11 cellular contexts compared by ENCODE assay signal in genomic region chr10:16986406-16987128, GRCh38.
A peak's percentile ranks its signal among the peaks of the same experiment; 100 is the strongest.
DNase-seq lines count a peak whose midpoint lies in the region; ATAC-seq and TF ChIP-seq lines count a peak whose summit lies in the region.
"Had no signal": no experiment of that assay in that cellular context is flagged by ENCODE, and none has a peak within 500 bp of the region (broad histone marks: within the 10 kb centered on the region; RNA-seq: fewer than 3 reads in every experiment).

No MANE protein-coding gene starts in this region.

- no peak for DNase-seq in breast epithelium (ENCODE audit: low spot score in 2 of 2)
- DNase-seq in MCF 10A (ENCODE audit: unreplicated experiment): no peak
- DNase-seq in epidermal melanocyte (ENCODE audit: insufficient read length, low spot score): peak; percentile 64
- peak; percentile 6 for DNase-seq in midbrain (lab: John Stamatoyannopoulos, UW)
- DNase-seq in aorta: no peak
- no peak for DNase-seq in Caco-2
- no peak for DNase-seq in nephron progenitor cell
- no peak for DNase-seq in OCI-M1 (lab: John Stamatoyannopoulos, UW)
- DNase-seq: activated CD8-positive, alpha-beta memory T cell treated with anti-CD3 and anti-CD28 coated beads, Interleukin-2, amount 50 U/mL, for 4 hours; NCI-H524 treated with DMSO at 0.1 percent for 48 hours had no signal

- H3K9me3 ChIP-seq in breast epithelium (no peaks in the 10 kb centered on the region), aorta (ENCODE audit: control insufficient read depth, low read length) (no peaks in the 10 kb centered on the region), Caco-2 (no peaks in the 10 kb centered on the region)

- TF ChIP-seq POLR2A in breast epithelium (IDR thresholded peaks at IDR 0.05): no peak

- H3K4me1 ChIP-seq in breast epithelium (peaks cover 0 to 12% of the 10 kb centered on the region in 2 donors), aorta (ENCODE audit: control insufficient read depth in 1 of 2, insufficient read depth in 2 of 2, low read length in 2 of 2) (peaks cover 4% of the 10 kb centered on the region in 2 donors), Caco-2 (no peaks in the 10 kb centered on the region)

- H3K27ac Mint-ChIP-seq in MCF 10A (ENCODE audit: low read depth, unreplicated experiment) (no peak overlapping the region), Caco-2 (ENCODE audit: unreplicated experiment) (no peak overlapping the region), nephron progenitor cell (no peak overlapping the region)

- H3K36me3 Mint-ChIP-seq in MCF 10A (ENCODE audit: insufficient read depth, unreplicated experiment) (no peaks in the 10 kb centered on the region), Caco-2 (ENCODE audit: insufficient read depth, unreplicated experiment) (no peaks in the 10 kb centered on the region), nephron progenitor cell (ENCODE audit: low read depth) (peaks cover 5% of the 10 kb centered on the region)

- CTCF ChIA-PET in MCF 10A (lab: Yijun Ruan, JAX) (interaction anchor here (0.5 kb wide), 1 partner anchor 389 kb away, joined by 4 read pairs; no protein-coding TSS in a partner anchor), Caco-2 (lab: Charles Lee) (interaction anchor here (0.5 kb wide), 1 partner anchor 193 kb away, joined by 5 read pairs; no protein-coding TSS in a partner anchor)

- no peaks in the 10 kb centered on the region for H3K36me3 ChIP-seq in breast epithelium
- H3K36me3 ChIP-seq in aorta (ENCODE audit: control insufficient read depth in 1 of 2, insufficient read depth in 2 of 2, low read length in 1 of 2): no peaks in the 10 kb centered on the region
- H3K36me3 ChIP-seq in Caco-2 (ENCODE audit: control insufficient read depth, insufficient read depth, low read length): no peaks in the 10 kb centered on the region

- H3K4me1 Mint-ChIP-seq in MCF 10A (ENCODE audit: insufficient read depth, unreplicated experiment): peaks cover 6% of the 10 kb centered on the region
- no peaks in the 10 kb centered on the region for H3K4me1 Mint-ChIP-seq in Caco-2 (ENCODE audit: low read depth, unreplicated experiment)
- peaks cover 28% of the 10 kb centered on the region for H3K4me1 Mint-ChIP-seq in nephron progenitor cell

- H3K4me3 ChIP-seq in breast epithelium: peak overlapping the region in 1 of 3 donors; percentile 21
- no peak overlapping the region for H3K4me3 ChIP-seq in aorta (ENCODE audit: low read length in 2 of 2)
- H3K4me3 ChIP-seq in Caco-2 (ENCODE audit: low read depth, low read length): no peak overlapping the region

- H3K4me3 Mint-ChIP-seq in MCF 10A (ENCODE audit: unreplicated experiment) (no peak overlapping the region), Caco-2 (ENCODE audit: unreplicated experiment) (no peak overlapping the region), nephron progenitor cell (no peak overlapping the region)

- POLR2A ChIA-PET in MCF 10A (lab: Yijun Ruan, JAX) (interaction anchor here (1.0 kb wide), 1 partner anchor 20 kb away, joined by 3 read pairs; no protein-coding TSS in a partner anchor), Caco-2 (lab: Charles Lee) (interaction anchor here (0.5 kb wide), 1 partner anchor 69 kb away, joined by 4 read pairs; no protein-coding TSS in a partner anchor)

- BruUV-seq in MCF 10A (replicated peaks; lab: Mats Ljungman, UMichigan) (no TSS peak), Caco-2 (replicated peaks; lab: Mats Ljungman, UMichigan) (no TSS peak)

- intact Hi-C loops in breast epithelium (cut with DNase I; ENCODE audit: low total_unique reads): no loop called here
- intact Hi-C loops in MCF 10A (cut with micrococcal nuclease): no loop called here
- intact Hi-C loops in aorta (cut with DNase I): no loop called here
- intact Hi-C loops in Caco-2 (cut with micrococcal nuclease; ENCODE audit: unreplicated experiment): no loop called here

- H3K27ac ChIP-seq in breast epithelium (peak overlapping the region; percentile 81 to 92), aorta (ENCODE audit: low read depth in 1 of 2, low read length in 2 of 2) (peak overlapping the region; percentile 8 to 43)
- H3K27ac ChIP-seq: 22Rv1 had no signal

- H3K9me3 Mint-ChIP-seq in MCF 10A (ENCODE audit: unreplicated experiment): no peaks in the 10 kb centered on the region
- no peaks in the 10 kb centered on the region for H3K9me3 Mint-ChIP-seq in Caco-2 (ENCODE audit: unreplicated experiment)
- peaks cover 13% of the 10 kb centered on the region for H3K9me3 Mint-ChIP-seq in nephron progenitor cell

- H3K27me3 Mint-ChIP-seq in MCF 10A (ENCODE audit: insufficient read depth, unreplicated experiment) (no peaks in the 10 kb centered on the region), Caco-2 (ENCODE audit: insufficient read depth, unreplicated experiment) (no peaks in the 10 kb centered on the region), nephron progenitor cell (ENCODE audit: low read depth, poor library complexity) (no peaks in the 10 kb centered on the region)

- no peaks in the 10 kb centered on the region for H3K27me3 ChIP-seq in breast epithelium
- H3K27me3 ChIP-seq in aorta (ENCODE audit: control insufficient read depth in 1 of 2, insufficient read depth in 2 of 2, low read length in 1 of 2): no peaks in the 10 kb centered on the region
- no peaks in the 10 kb centered on the region for H3K27me3 ChIP-seq in Caco-2 (replicated peaks; ENCODE audit: control insufficient read depth, insufficient read depth, low read length)

- no peak for TF ChIP-seq CTCF in breast epithelium (IDR thresholded peaks at IDR 0.05)
- no peak for TF ChIP-seq CTCF in MCF 10A (IDR thresholded peaks at IDR 0.05; ENCODE audit: unreplicated experiment)
- no peak for TF ChIP-seq CTCF in Caco-2 (IDR thresholded peaks at IDR 0.05; ENCODE audit: insufficient read depth in 1 of 2, low read depth in 1 of 2, low read length in 1 of 2, severe bottlenecking in 1 of 2, unreplicated experiment in 1 of 2)
- TF ChIP-seq CTCF in nephron progenitor cell (IDR thresholded peaks at IDR 0.05): no peak

- 17 to 27% methylated on average over 10 of the region's 10 CpGs for WGBS in aorta, 2 donors

- ATAC-seq in aorta (ENCODE audit: low FRiP score): peak; percentile 46

Comparison
In these comparisons a context has a peak if more than half of its experiments do, and no peak if none do; other contexts are left out.
1. DNase-seq: peak in epidermal melanocyte (single experiment) and midbrain (single experiment); none in breast epithelium (0 of 2), MCF 10A (single experiment), aorta (0 of 2), Caco-2 (0 of 2), nephron progenitor cell (single experiment) and OCI-M1 (single experiment).